ENCODE assay signal across 17 cellular contexts in genomic region chr7:16479587-16479986, GRCh38. TPM values are rescaled to one million over a fixed set of nuclear protein-coding genes. Genes with fewer than 3 reads are reported as not detected.
DNase-seq lines count a peak whose midpoint lies in the region; ATAC-seq and FAIRE-seq lines count a peak whose summit lies in the region.
"Had no signal": no experiment of that assay in that cellular context is flagged by ENCODE, and none has a peak within 500 bp of the region (broad histone marks: within the 10 kb centered on the region; RNA-seq: fewer than 3 reads in every experiment).

No MANE protein-coding gene starts in this region.

- DNase-seq in NCI-H2081 (lab: John Stamatoyannopoulos, UW) (peak; percentile 6 to 25), NCI-H2081 treated with DMSO at 0.1 percent for 48 hours (lab: John Stamatoyannopoulos, UW) (no peak), NCI-H446 treated with DMSO at 0.1 percent for 48 hours (lab: John Stamatoyannopoulos, UW) (peak; percentile 17), kidney tubule cell (ENCODE audit: low spot score) (peak; percentile 37), small intestine (peak; percentile 40), SW480 (ENCODE audit: low spot score) (no peak), amniotic stem cell (lab: John Stamatoyannopoulos, UW) (no peak)
- DNase-seq: CD8-positive, alpha-beta T cell; DND-41; KBM-7; NCI-H1694; NCI-H82 had no signal

- 24 to 51% (median 36%) methylated on average over 7 of the region's 7 CpGs for WGBS in small intestine, 3 donors

- FAIRE-seq in small intestine (lab: Jason Lieb, UNC) = no peak
- FAIRE-seq: G401.6 had no signal

- no peaks in the 10 kb centered on the region for H3K9me3 ChIP-seq in small intestine (ENCODE audit: control insufficient read depth, low read depth)
- H3K9me3 ChIP-seq: BLaER1, HAP-1 had no signal

- H3K4me3 ChIP-seq in small intestine (ENCODE audit: low read depth in 1 of 2, low read length in 2 of 2) = no peak overlapping the region
- H3K4me3 ChIP-seq: BLaER1, HAP-1 had no signal

- H3K27me3 ChIP-seq in small intestine (ENCODE audit: control insufficient read depth in 2 of 2, insufficient read depth in 2 of 2, low read length in 2 of 2) = no peaks in the 10 kb centered on the region
- H3K27me3 ChIP-seq: BLaER1 had no signal

- ATAC-seq in HG02938 (IDR thresholded peaks at IDR 0.05; ENCODE audit: unreplicated experiment) = no peak
- ATAC-seq: CD8-positive, alpha-beta T cell; Panc1 had no signal

- H3K4me1 ChIP-seq in small intestine (ENCODE audit: control insufficient read depth in 2 of 2, insufficient read depth in 1 of 2, low read depth in 1 of 2, low read length in 1 of 2) = no peaks in the 10 kb centered on the region
- H3K4me1 ChIP-seq: BLaER1, HAP-1 had no signal

- H3K27ac ChIP-seq in small intestine (ENCODE audit: low read depth in 1 of 2, low read length in 1 of 2) = no peak overlapping the region
- H3K27ac ChIP-seq: BLaER1 had no signal

- no peaks in the 10 kb centered on the region for H3K36me3 ChIP-seq in small intestine (ENCODE audit: control insufficient read depth in 2 of 2, insufficient read depth in 2 of 2, low read length in 2 of 2)
- H3K36me3 ChIP-seq: BLaER1, HAP-1 had no signal

RNA-seq across cellular contexts. Expression of gene SOSTDC1, which starts 14.0 kb away (rescaled TPM):
- polyA plus RNA-seq in small intestine = 1 to 10 TPM in 1 of 3 donors, under 1 TPM in 2; 0.22 to 1.1 (median 0.39) TPM

RNA-seq across cellular contexts. Expression of gene LRRC72, which starts 47.0 kb away (rescaled TPM):
- not detected for polyA plus RNA-seq in small intestine

RNA-seq across cellular contexts. Expression of gene CRPPA, which starts 58.2 kb away (rescaled TPM):
- under 1 TPM in 2 of 3 donors, not detected in 1; 0.34 to 0.45 TPM for polyA plus RNA-seq in small intestine

Comparison
In these comparisons a context has a peak if more than half of its experiments do, and no peak if none do; other contexts are left out.
1. DNase-seq: peak in NCI-H2081 (2 of 2), NCI-H446 treated with DMSO at 0.1 percent for 48 hours (single experiment), kidney tubule cell (single experiment) and small intestine (single experiment); none in NCI-H2081 treated with DMSO at 0.1 percent for 48 hours (single experiment), SW480 (single experiment) and amniotic stem cell (single experiment).